19 cellular contexts compared by ENCODE assay signal in genomic region chr15:39432007-39432406, GRCh38.
A peak's percentile ranks its signal among the peaks of the same experiment; 100 is the strongest.
DNase-seq lines count a peak whose midpoint lies in the region; ATAC-seq and TF ChIP-seq lines count a peak whose summit lies in the region.
"Had no signal": no experiment of that assay in that cellular context is flagged by ENCODE, and none has a peak within 500 bp of the region (broad histone marks: within the 10 kb centered on the region; RNA-seq: fewer than 3 reads in every experiment).

No MANE protein-coding gene starts in this region.

- no peak for DNase-seq in MCF 10A (ENCODE audit: unreplicated experiment)
- no peak for DNase-seq in mammary epithelial cell
- DNase-seq in IMR-90 = no peak
- peak; percentile 53 for DNase-seq in esophagus muscularis mucosa (ENCODE audit: extremely low spot score)
- DNase-seq in psoas muscle = no peak
- no peak for DNase-seq in HPDE6-E6E7 (ENCODE audit: extremely low spot score)
- no peak for DNase-seq in kidney glomerular epithelial cell (lab: John Stamatoyannopoulos, UW)
- DNase-seq in NCI-H774 (lab: John Stamatoyannopoulos, UW) = no peak
- DNase-seq: BE2C; CD4-positive, alpha-beta memory T cell; DMS79; KG1; NCI-H1092; NCI-H1436 treated with DMSO at 0.1 percent for 48 hours; NK-92 treated with Interleukin-12 subunit alpha and Interleukin-12 subunit beta, amount 100 ng/mL, for 24 hours; Peyer's patch; SIG-M5 had no signal

- intact Hi-C loops in MCF 10A (cut with micrococcal nuclease) (no loop called here), mammary epithelial cell (cut with micrococcal nuclease) (no loop called here), IMR-90 (cut with micrococcal nuclease) (no loop called here), esophagus muscularis mucosa (cut with DNase I) (no loop called here), psoas muscle (cut with DNase I) (no loop called here)

- peak overlapping the region; percentile 66; the same call in 1 of the 2 replicates for H4K5ac ChIP-seq in IMR-90 (ENCODE audit: low read depth, low read length)

- H3K27ac Mint-ChIP-seq in MCF 10A (ENCODE audit: low read depth, unreplicated experiment) = peak overlapping the region; percentile 33
- H3K27ac Mint-ChIP-seq: CD4-positive, alpha-beta memory T cell had no signal

- H3K4me2 ChIP-seq in mammary epithelial cell (ENCODE audit: insufficient read depth, low read depth, low read length) (no peak overlapping the region), IMR-90 (ENCODE audit: low read depth, low read length) (no peak overlapping the region)

- peak overlapping the region; percentile 60; the same call in 1 of the 2 replicates for H3K4ac ChIP-seq in IMR-90 (ENCODE audit: low read depth, low read length)

- H3K27me3 ChIP-seq in mammary epithelial cell (ENCODE audit: insufficient read depth, low read length) (no peaks in the 10 kb centered on the region), IMR-90 (ENCODE audit: control insufficient read depth, insufficient read depth, low read length) (no peaks in the 10 kb centered on the region), esophagus muscularis mucosa (no peaks in the 10 kb centered on the region), psoas muscle (ENCODE audit: insufficient read depth in 3 of 3, low read length in 2 of 3) (no peaks in the 10 kb centered on the region)
- H3K27me3 ChIP-seq: Peyer's patch had no signal

- H3K9me1 ChIP-seq in IMR-90 (ENCODE audit: insufficient read depth, low read length) = peaks cover 1% of the 10 kb centered on the region; the same call in 1 of the 2 replicates

- peaks cover 12% of the 10 kb centered on the region for H3K4me1 ChIP-seq in mammary epithelial cell (ENCODE audit: insufficient read depth, low read length)
- peaks cover 14% of the 10 kb centered on the region for H3K4me1 ChIP-seq in IMR-90 (ENCODE audit: control insufficient read depth, insufficient read depth, low read length)
- H3K4me1 ChIP-seq in esophagus muscularis mucosa = peaks cover 68 to 96% (median 91%) of the 10 kb centered on the region in 4 donors
- peaks cover 3% of the 10 kb centered on the region for H3K4me1 ChIP-seq in psoas muscle
- H3K4me1 ChIP-seq: BE2C had no signal

- no peaks in the 10 kb centered on the region for H3K9me3 ChIP-seq in mammary epithelial cell (replicated peaks; ENCODE audit: insufficient read depth, low read length)
- no peaks in the 10 kb centered on the region for H3K9me3 ChIP-seq in IMR-90 (ENCODE audit: control insufficient read depth, insufficient read depth, low read length)
- no peaks in the 10 kb centered on the region for H3K9me3 ChIP-seq in esophagus muscularis mucosa
- H3K9me3 ChIP-seq in psoas muscle = no peaks in the 10 kb centered on the region
- H3K9me3 ChIP-seq: BE2C, Peyer's patch had no signal

- H2BK5ac ChIP-seq in IMR-90 (ENCODE audit: low read depth, low read length, poor library complexity, severe bottlenecking) = no peak overlapping the region

- TF ChIP-seq CTCF in MCF 10A (IDR thresholded peaks at IDR 0.05; ENCODE audit: unreplicated experiment) (no peak), mammary epithelial cell (conservative IDR thresholded peaks at IDR 0.05 in 1 of 2, IDR thresholded peaks at IDR 0.05 in 1 of 2; ENCODE audit: extremely low read depth in 1 of 2, insufficient read depth in 1 of 2, low read depth in 1 of 2, low read length in 2 of 2) (no peak), IMR-90 (conservative IDR thresholded peaks at IDR 0.05; ENCODE audit: low read depth, low read length) (no peak), esophagus muscularis mucosa (IDR thresholded peaks at IDR 0.05) (no peak), psoas muscle (IDR thresholded peaks at IDR 0.05) (no peak)

- CTCF ChIA-PET in MCF 10A (lab: Yijun Ruan, JAX) (interaction anchor here (0.7 to 1.3 kb wide), 4 partner anchors 21 to 484 kb away, joined by 3 read pairs; no protein-coding TSS in a partner anchor), mammary epithelial cell (lab: Charles Lee; ENCODE audit: low non-redundant PET) (no interaction called here), IMR-90 (lab: Yijun Ruan, JAX) (no interaction called here)

- H3K36me3 ChIP-seq in mammary epithelial cell (ENCODE audit: insufficient read depth, low read length) = no peaks in the 10 kb centered on the region
- no peaks in the 10 kb centered on the region for H3K36me3 ChIP-seq in IMR-90 (ENCODE audit: control insufficient read depth, insufficient read depth, low read length)
- no peaks in the 10 kb centered on the region for H3K36me3 ChIP-seq in esophagus muscularis mucosa
- H3K36me3 ChIP-seq in psoas muscle (ENCODE audit: insufficient read depth in 1 of 2, low read depth in 1 of 2) = no peaks in the 10 kb centered on the region
- H3K36me3 ChIP-seq: BE2C, Peyer's patch had no signal

- BruUV-seq in MCF 10A (replicated peaks; lab: Mats Ljungman, UMichigan) = no TSS peak
- BruUV-seq in mammary epithelial cell (replicated peaks; lab: Mats Ljungman, UMichigan) = no TSS peak
- BruUV-seq in IMR-90 (replicated peaks; lab: Mats Ljungman, UMichigan) = no TSS peak

- in situ Hi-C loops in mammary epithelial cell (cut with MboI; ENCODE audit: low sequenced_read_pairs in 2 of 2) = no loop called here
- in situ Hi-C loops in IMR-90 (cut with MboI; ENCODE audit: low sequenced_read_pairs) = no loop called here

- peak overlapping the region; percentile 20; the same call in 1 of the 2 replicates for H2AK5ac ChIP-seq in IMR-90 (ENCODE audit: low read depth, low read length)

- 0 out of 2 replicates have a peak overlapping the region, but pooled peaks have one; percentile 45 for H3K14ac ChIP-seq in IMR-90 (replicated peaks; ENCODE audit: low read depth, low read length)

- H4K91ac ChIP-seq in IMR-90 (ENCODE audit: insufficient read depth, low read depth, low read length) = no peak overlapping the region

- H3K4me1 Mint-ChIP-seq in MCF 10A (ENCODE audit: insufficient read depth, unreplicated experiment) = peaks cover 8% of the 10 kb centered on the region

- H3K27me3 Mint-ChIP-seq in MCF 10A (ENCODE audit: insufficient read depth, unreplicated experiment) = no peaks in the 10 kb centered on the region

- TF ChIP-seq RAD21 in IMR-90 (IDR thresholded peaks at IDR 0.05; ENCODE audit: low read length) = no peak

- POLR2A ChIA-PET in MCF 10A (lab: Yijun Ruan, JAX) (no interaction called here), IMR-90 (lab: Charles Lee; ENCODE audit: unreplicated experiment) (no interaction called here)

- TF ChIP-seq POLR2A in IMR-90 (IDR thresholded peaks at IDR 0.05; ENCODE audit: low read depth, low read length) (no peak), esophagus muscularis mucosa (IDR thresholded peaks at IDR 0.05; ENCODE audit: low read depth) (no peak)

- no peaks in the 10 kb centered on the region for H4K20me1 ChIP-seq in mammary epithelial cell (ENCODE audit: insufficient read depth, low read length)
- no peaks in the 10 kb centered on the region for H4K20me1 ChIP-seq in IMR-90 (ENCODE audit: insufficient read depth, low read length)

- peak overlapping the region; percentile 33; the same call in 1 of the 2 replicates for H2BK20ac ChIP-seq in IMR-90 (ENCODE audit: low read depth, low read length)

- H2BK15ac ChIP-seq in IMR-90 (ENCODE audit: low read depth, low read length) = peak overlapping the region; percentile 87; the same call in 1 of the 3 replicates

- ATAC-seq in IMR-90 (ENCODE audit: low read depth) = no peak
- ATAC-seq in psoas muscle = peak in 3 of 4 donors; percentile 10 to 64 (median 26)
- ATAC-seq: HepG2, SK-N-SH treated with all-trans-retinoic acid at 6 μM for 48 hours had no signal

- H3K79me2 ChIP-seq in mammary epithelial cell (ENCODE audit: insufficient read depth, low read length) = no peaks in the 10 kb centered on the region

- 5% methylated on average over 1 of the region's 1 CpG for WGBS in mammary epithelial cell (ENCODE audit: low coverage, missing lambda C conversion rate)
- no CpG with 5 or more reads among the region's 1 CpG for WGBS in IMR-90 (ENCODE audit: extremely low coverage in 2 of 2, insufficient read length in 1 of 2), 2 experiments
- 17% methylated on average over 1 of the region's 1 CpG for WGBS in esophagus muscularis mucosa
- 32 to 35% (median 33%) methylated on average over 1 of the region's 1 CpG for WGBS in psoas muscle, 3 donors

- H4K8ac ChIP-seq in IMR-90 (ENCODE audit: low read depth in 2 of 2, low read length in 2 of 2) = no peak overlapping the region

- H3K4me3 ChIP-seq in mammary epithelial cell (replicated peaks in 1 of 3; ENCODE audit: insufficient read depth in 1 of 3, low read depth in 2 of 3, low read length in 3 of 3) = no peak overlapping the region
- no peak overlapping the region for H3K4me3 ChIP-seq in IMR-90 (ENCODE audit: insufficient read depth, low read depth, low read length)
- no peak overlapping the region for H3K4me3 ChIP-seq in esophagus muscularis mucosa
- no peak overlapping the region for H3K4me3 ChIP-seq in psoas muscle
- H3K4me3 ChIP-seq: Peyer's patch had no signal

- no peak overlapping the region for H3K56ac ChIP-seq in IMR-90 (ENCODE audit: extremely low read depth, insufficient read depth, low read length)

- H3K9ac ChIP-seq in mammary epithelial cell (ENCODE audit: insufficient read depth, low read length) (no peak overlapping the region), IMR-90 (ENCODE audit: low read depth, low read length) (no peak overlapping the region)

- no peak for TF ChIP-seq EP300 in esophagus muscularis mucosa (IDR thresholded peaks at IDR 0.05)

- H3K79me1 ChIP-seq in IMR-90 (ENCODE audit: low read depth in 1 of 2, low read length in 2 of 2) = no peaks in the 10 kb centered on the region

- no peaks in the 10 kb centered on the region for H3K36me3 Mint-ChIP-seq in MCF 10A (ENCODE audit: insufficient read depth, unreplicated experiment)
- H3K36me3 Mint-ChIP-seq: CD4-positive, alpha-beta memory T cell had no signal

- peak overlapping the region; percentile 68; the same call in 1 of the 2 replicates for H3K18ac ChIP-seq in IMR-90 (ENCODE audit: low read depth, low read length)

- no peak overlapping the region for H3K4me3 Mint-ChIP-seq in MCF 10A (ENCODE audit: unreplicated experiment)
- H3K4me3 Mint-ChIP-seq: CD4-positive, alpha-beta memory T cell had no signal

- H2AFZ ChIP-seq in mammary epithelial cell (ENCODE audit: low read depth, low read length) (no peak overlapping the region), IMR-90 (replicated peaks; ENCODE audit: low read length, poor library complexity) (no peak overlapping the region)

- no peak overlapping the region for H2AK9ac ChIP-seq in IMR-90 (replicated peaks; ENCODE audit: low read depth, low read length, poor library complexity)

- H3K23ac ChIP-seq in IMR-90 (ENCODE audit: low read depth, low read length) = peak overlapping the region; percentile 36; the same call in 1 of the 2 replicates

- peak overlapping the region; percentile 12; the same call in 1 of the 2 replicates for H2BK120ac ChIP-seq in IMR-90 (ENCODE audit: low read depth, low read length)

- no peaks in the 10 kb centered on the region for H3K9me3 Mint-ChIP-seq in MCF 10A (ENCODE audit: unreplicated experiment)

- H3K27ac ChIP-seq in mammary epithelial cell (ENCODE audit: insufficient read depth, low read depth, low read length) (no peak overlapping the region), IMR-90 (ENCODE audit: insufficient read depth, low read length) (no peak overlapping the region), esophagus muscularis mucosa (replicated peaks in 1 of 4) (peak overlapping the region; percentile 64 to 81 (median 76)), psoas muscle (no peak overlapping the region)

- dilution Hi-C loops in mammary epithelial cell (cut with HindIII; ENCODE audit: low sequenced_read_pairs) (no loop called here), IMR-90 (cut with HindIII; ENCODE audit: low sequenced_read_pairs, unreplicated experiment) (no loop called here)

Comparison
In these comparisons a context has a peak if more than half of its experiments do, and no peak if none do; other contexts are left out.
1. H3K27ac ChIP-seq: peak in esophagus muscularis mucosa (4 of 4); none in mammary epithelial cell (single experiment), IMR-90 (single experiment) and psoas muscle (single experiment).